14 cellular contexts compared by ENCODE assay signal in genomic region chr2:11955314-11955713, GRCh38.
A peak's percentile ranks its signal among the peaks of the same experiment; 100 is the strongest.
DNase-seq lines count a peak whose midpoint lies in the region; ATAC-seq and TF ChIP-seq lines count a peak whose summit lies in the region.
"Had no signal": no experiment of that assay in that cellular context is flagged by ENCODE, and none has a peak within 500 bp of the region (broad histone marks: within the 10 kb centered on the region; RNA-seq: fewer than 3 reads in every experiment).

No MANE protein-coding gene starts in this region.

- no peak overlapping the region for H3K27ac Mint-ChIP-seq in GM23338
- H3K27ac Mint-ChIP-seq: CD4-positive, alpha-beta T cell; mesothelial cell of epicardium had no signal

- DNase-seq in AML-193 (lab: John Stamatoyannopoulos, UW) (peak; percentile 78 to 86), GM23338 (ENCODE audit: low spot score) (no peak), SK-N-SH (no peak), lung (ENCODE audit: low spot score) (no peak), NCI-H1105 (lab: John Stamatoyannopoulos, UW) (no peak), prostate gland (ENCODE audit: low spot score) (no peak)
- DNase-seq: activated gamma-delta T cell treated with Interleukin-2 at 50 U/mL for 16 hours; CD4-positive, alpha-beta T cell; NCI-H2107; small intestine had no signal

- no peak overlapping the region for H3K4me3 Mint-ChIP-seq in GM23338
- H3K4me3 Mint-ChIP-seq: CD4-positive, alpha-beta T cell; mesothelial cell of epicardium had no signal

- H3K4me1 Mint-ChIP-seq in GM23338: no peaks in the 10 kb centered on the region
- H3K4me1 Mint-ChIP-seq: mesothelial cell of epicardium had no signal

- POLR2A ChIA-PET in SK-N-SH (lab: Yijun Ruan, JAX): no interaction called here

- CTCF ChIA-PET in SK-N-SH (lab: Yijun Ruan, JAX): interaction anchor here (0.9 to 2.1 kb wide), 3 partner anchors 18 to 91 kb away, joined by 3 to 6 read pairs (median 3); no protein-coding TSS in a partner anchor

- H3K9me3 ChIP-seq in SK-N-SH (no peaks in the 10 kb centered on the region), lung (ENCODE audit: control insufficient read depth in 2 of 2, insufficient read depth in 1 of 2, low read length in 1 of 2) (no peaks in the 10 kb centered on the region), prostate gland (no peaks in the 10 kb centered on the region)

- H3K4me2 ChIP-seq in GM23338 (no peak overlapping the region), SK-N-SH (no peak overlapping the region; the same call in 1 of the 2 replicates)

- ATAC-seq in GM23338: no peak
- peak; percentile 43 for ATAC-seq in lung (ENCODE audit: insufficient read depth, low FRiP score)
- ATAC-seq in GM18868 (IDR thresholded peaks at IDR 0.05; ENCODE audit: unreplicated experiment): no peak
- ATAC-seq in GM18870 (IDR thresholded peaks at IDR 0.05; ENCODE audit: unreplicated experiment): no peak

- no peaks in the 10 kb centered on the region for H3K9me3 Mint-ChIP-seq in GM23338
- H3K9me3 Mint-ChIP-seq: CD4-positive, alpha-beta T cell; mesothelial cell of epicardium had no signal

- TF ChIP-seq POLR2A in prostate gland (IDR thresholded peaks at IDR 0.05): no peak

- H2AFZ ChIP-seq in GM23338: 0 out of 2 replicates have a peak overlapping the region, but pooled peaks have one; percentile 23
- no peak overlapping the region for H2AFZ ChIP-seq in SK-N-SH (ENCODE audit: low read depth)

- H3K27ac ChIP-seq in GM23338 (ENCODE audit: low read depth): no peak overlapping the region
- no peak overlapping the region for H3K27ac ChIP-seq in SK-N-SH (ENCODE audit: low read depth in 2 of 2, low read length in 1 of 2)
- H3K27ac ChIP-seq in lung (ENCODE audit: low read depth in 1 of 2, low read length in 1 of 2): no peak overlapping the region
- H3K27ac ChIP-seq in prostate gland: no peak overlapping the region
- H3K27ac ChIP-seq: SK-N-MC had no signal

- H3K27me3 Mint-ChIP-seq in GM23338 (ENCODE audit: insufficient read depth, low read depth, poor library complexity): no peaks in the 10 kb centered on the region

- no peaks in the 10 kb centered on the region for H3K4me1 ChIP-seq in GM23338 (ENCODE audit: insufficient read depth)
- peaks cover 0 to 15% of the 10 kb centered on the region in 2 experiments; a peak in 2 of 4 replicates for H3K4me1 ChIP-seq in SK-N-SH (ENCODE audit: control insufficient read depth in 1 of 2, insufficient read depth in 2 of 2, low read depth in 1 of 2, low read length in 1 of 2)
- H3K4me1 ChIP-seq in lung (ENCODE audit: control insufficient read depth in 2 of 2, insufficient read depth in 2 of 2, low read length in 2 of 2): no peaks in the 10 kb centered on the region
- no peaks in the 10 kb centered on the region for H3K4me1 ChIP-seq in prostate gland (replicated peaks)

- no peaks in the 10 kb centered on the region for H3K27me3 ChIP-seq in GM23338 (ENCODE audit: insufficient read depth)
- H3K27me3 ChIP-seq in SK-N-SH (ENCODE audit: insufficient read depth): no peaks in the 10 kb centered on the region
- H3K27me3 ChIP-seq in lung (ENCODE audit: control insufficient read depth, insufficient read depth): no peaks in the 10 kb centered on the region
- no peaks in the 10 kb centered on the region for H3K27me3 ChIP-seq in prostate gland (replicated peaks; ENCODE audit: insufficient read depth)

- H4K20me1 ChIP-seq in GM23338 (replicated peaks; ENCODE audit: insufficient read depth) (no peaks in the 10 kb centered on the region), SK-N-SH (ENCODE audit: insufficient read depth) (no peaks in the 10 kb centered on the region)

- TF ChIP-seq RAD21 in SK-N-SH (IDR thresholded peaks at IDR 0.05; ENCODE audit: low read length): no peak

- H3K79me2 ChIP-seq in GM23338 (replicated peaks; ENCODE audit: insufficient read depth): no peaks in the 10 kb centered on the region
- H3K79me2 ChIP-seq in SK-N-SH (ENCODE audit: insufficient read depth): no peaks in the 10 kb centered on the region

- H3K9me2 ChIP-seq in GM23338 (ENCODE audit: insufficient read depth) (no peaks in the 10 kb centered on the region), SK-N-SH (no peaks in the 10 kb centered on the region)

- H3K36me3 ChIP-seq in GM23338 (ENCODE audit: insufficient read depth) (no peaks in the 10 kb centered on the region), SK-N-SH (replicated peaks in 1 of 2; ENCODE audit: control insufficient read depth in 1 of 2, insufficient read depth in 2 of 2, low read length in 1 of 2) (no peaks in the 10 kb centered on the region), lung (ENCODE audit: control insufficient read depth in 2 of 2, insufficient read depth in 2 of 2, low read length in 2 of 2) (no peaks in the 10 kb centered on the region), prostate gland (no peaks in the 10 kb centered on the region)

- 63% methylated on average over 2 of the region's 2 CpGs for WGBS in SK-N-SH (ENCODE audit: low lambda C conversion rate)
- 32 to 67% methylated on average over 2 of the region's 2 CpGs for WGBS in lung, 2 donors
- 71% methylated on average over 2 of the region's 2 CpGs for WGBS in prostate gland

- H3K36me3 Mint-ChIP-seq in GM23338 (ENCODE audit: low read depth): no peaks in the 10 kb centered on the region
- H3K36me3 Mint-ChIP-seq: mesothelial cell of epicardium had no signal

- intact Hi-C loops in prostate gland (cut with DNase I): no loop called here

- H3F3A ChIP-seq in GM23338 (replicated peaks; ENCODE audit: low read depth): no peaks in the 10 kb centered on the region
- no peaks in the 10 kb centered on the region for H3F3A ChIP-seq in SK-N-SH (replicated peaks; ENCODE audit: insufficient read depth)

- TF ChIP-seq EP300 in SK-N-SH (IDR thresholded peaks at IDR 0.05; ENCODE audit: borderline replicate concordance in 1 of 2, low read depth in 1 of 2, low read length in 1 of 2): no peak

- no peak overlapping the region for H3K9ac ChIP-seq in SK-N-SH

- TF ChIP-seq CTCF in GM23338 (conservative IDR thresholded peaks at IDR 0.05; ENCODE audit: low read depth in 2 of 2) (no peak), SK-N-SH (IDR thresholded peaks at IDR 0.05) (no peak), lung (IDR thresholded peaks at IDR 0.05; ENCODE audit: control extremely low read depth, extremely low read depth) (no peak), prostate gland (IDR thresholded peaks at IDR 0.05) (no peak)

- H3K4me3 ChIP-seq in GM23338 (no peak overlapping the region), SK-N-SH (ENCODE audit: low read depth in 2 of 2, low read length in 1 of 2) (no peak overlapping the region), lung (no peak overlapping the region), prostate gland (no peak overlapping the region)
- H3K4me3 ChIP-seq: SK-N-MC had no signal

TF ChIP-seq in GM23338, 12 proteins besides CTCF, POLR2A, EP300 and RAD21:
- TF ChIP-seq CREB1 (CRISPR knock-in tag; IDR thresholded peaks at IDR 0.05; ENCODE audit: low read depth) (no peak), POLR2AphosphoS5 (IDR thresholded peaks at IDR 0.05; ENCODE audit: low read depth) (no peak)

TF ChIP-seq in SK-N-SH, 30 proteins besides CTCF, POLR2A, EP300 and RAD21:
- TF ChIP-seq TCF12 (IDR thresholded peaks at IDR 0.05): no peak
- no peak for TF ChIP-seq REST (IDR thresholded peaks at IDR 0.05; ENCODE audit: low read depth, low read length)
- no peak for TF ChIP-seq FOSL2 (IDR thresholded peaks at IDR 0.05; ENCODE audit: borderline replicate concordance, low read depth)
- TF ChIP-seq CHD2 (IDR thresholded peaks at IDR 0.05; ENCODE audit: low read length, partially characterized antibody): no peak
- TF ChIP-seq, protein P1, sequence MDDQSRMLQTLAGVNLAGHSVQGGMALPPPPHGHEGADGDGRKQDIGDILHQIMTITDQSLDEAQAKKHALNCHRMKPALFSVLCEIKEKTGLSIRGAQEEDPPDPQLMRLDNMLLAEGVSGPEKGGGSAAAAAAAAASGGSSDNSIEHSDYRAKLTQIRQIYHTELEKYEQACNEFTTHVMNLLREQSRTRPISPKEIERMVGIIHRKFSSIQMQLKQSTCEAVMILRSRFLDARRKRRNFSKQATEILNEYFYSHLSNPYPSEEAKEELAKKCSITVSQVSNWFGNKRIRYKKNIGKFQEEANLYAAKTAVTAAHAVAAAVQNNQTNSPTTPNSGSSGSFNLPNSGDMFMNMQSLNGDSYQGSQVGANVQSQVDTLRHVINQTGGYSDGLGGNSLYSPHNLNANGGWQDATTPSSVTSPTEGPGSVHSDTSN (IDR thresholded peaks at IDR 0.05): no peak
- no peak for TF ChIP-seq NFIC (IDR thresholded peaks at IDR 0.05; ENCODE audit: borderline replicate concordance)
- 0 out of 2 replicates have a peak, but pooled peaks have one; percentile 1 for TF ChIP-seq MXI1 (IDR thresholded peaks at IDR 0.05; ENCODE audit: low read depth, low read length)
- no peak for TF ChIP-seq POLR2AphosphoS5 (IDR thresholded peaks at IDR 0.05; ENCODE audit: low read depth, low read length)
- TF ChIP-seq MEF2A (IDR thresholded peaks at IDR 0.05; ENCODE audit: borderline replicate concordance, low read depth): no peak

Comparison
In these comparisons a context has a peak if more than half of its experiments do, and no peak if none do; other contexts are left out.
1. DNase-seq: peak in AML-193 (2 of 2); none in GM23338 (single experiment), SK-N-SH (single experiment), lung (single experiment), NCI-H1105 (single experiment) and prostate gland (single experiment).